Comparison of ENCODE assay signal across 25 cellular contexts in the genomic region with DNA sequence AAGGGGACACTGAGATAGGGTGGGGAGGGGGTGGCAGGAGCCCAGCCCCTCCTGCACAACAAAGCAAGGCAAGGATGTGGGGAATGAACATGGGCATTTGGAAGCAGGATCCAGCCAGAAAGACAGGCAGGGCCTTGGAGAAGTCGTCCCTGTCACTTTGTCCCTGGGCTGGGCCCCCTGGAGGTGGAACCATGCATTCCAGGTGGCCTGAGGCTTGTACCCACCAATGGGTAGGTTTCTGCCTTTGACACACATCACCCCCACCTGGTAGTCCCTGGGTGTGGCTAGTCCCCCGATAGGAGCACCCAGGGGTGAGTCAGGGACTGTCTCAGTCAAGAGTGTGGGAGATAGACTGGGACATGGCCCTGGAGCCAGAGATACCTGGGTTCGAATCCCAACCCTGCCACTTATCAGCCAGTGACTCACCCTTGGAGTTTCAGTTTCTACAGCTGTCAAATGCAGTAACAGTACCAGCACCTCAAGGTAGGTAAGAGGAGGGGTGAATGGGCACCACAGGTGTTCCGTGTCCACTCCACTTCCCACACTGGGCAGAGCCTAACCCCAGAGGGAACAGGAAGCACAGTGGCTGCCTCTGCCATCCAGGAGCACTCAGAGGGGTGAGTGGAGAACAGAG. TPM values are rescaled to one million over a fixed set of nuclear protein-coding genes. Genes with fewer than 3 reads are reported as not detected.
DNase-seq lines count a peak whose midpoint lies in the region; ATAC-seq, FAIRE-seq and TF ChIP-seq lines count a peak whose summit lies in the region.
"Had no signal": no experiment of that assay in that cellular context is flagged by ENCODE, and none has a peak within 500 bp of the region (broad histone marks: within the 10 kb centered on the region; RNA-seq: fewer than 3 reads in every experiment).

No MANE protein-coding gene starts in this region.

- H3K27me3 ChIP-seq in mammary epithelial cell (ENCODE audit: insufficient read depth, low read length) (no peaks in the 10 kb centered on the region), breast epithelium (no peaks in the 10 kb centered on the region), GM12878 (replicated peaks in 1 of 2; ENCODE audit: control insufficient read depth in 2 of 2, insufficient read depth in 2 of 2, low read length in 1 of 2) (no peaks in the 10 kb centered on the region), vagina (no peaks in the 10 kb centered on the region)
- H3K27me3 ChIP-seq: cardiac muscle cell had no signal

- no peak for TF ChIP-seq EP300 in GM12878 (IDR thresholded peaks at IDR 0.05; ENCODE audit: borderline replicate concordance in 1 of 2, control insufficient read depth in 1 of 2, low read depth in 2 of 2, low read length in 2 of 2)

- no peak for FAIRE-seq in GM12878 (lab: Jason Lieb, UNC)
- FAIRE-seq: endothelial cell of umbilical vein, HepG2, TTC549 had no signal

- H3K27ac ChIP-seq in mammary epithelial cell (ENCODE audit: insufficient read depth, low read depth, low read length) (peak overlapping the region; percentile 27), breast epithelium (peak overlapping the region in 1 of 2 donors; percentile 78), GM12878 (ENCODE audit: control insufficient read depth, insufficient read depth) (no peak overlapping the region), vagina (peak overlapping the region; percentile 39)
- H3K27ac ChIP-seq: cardiac muscle cell, thoracic aorta had no signal

- H3K27me3 Mint-ChIP-seq in mesothelial cell of epicardium (ENCODE audit: low read depth): peaks cover 2% of the 10 kb centered on the region

- H3K79me2 ChIP-seq in mammary epithelial cell (ENCODE audit: insufficient read depth, low read length): no peaks in the 10 kb centered on the region
- H3K79me2 ChIP-seq in GM12878 (ENCODE audit: control insufficient read depth, insufficient read depth, low read length): no peaks in the 10 kb centered on the region

- H3K9ac ChIP-seq in mammary epithelial cell (ENCODE audit: insufficient read depth, low read length): no peak overlapping the region
- H3K9ac ChIP-seq in GM12878 (ENCODE audit: control insufficient read depth, insufficient read depth, low read length): no peak overlapping the region

- CTCF ChIA-PET in mammary epithelial cell (lab: Charles Lee; ENCODE audit: low non-redundant PET): no interaction called here
- CTCF ChIA-PET in GM12878 (lab: Yijun Ruan, JAX): no interaction called here

- intact Hi-C loops in mammary epithelial cell (cut with micrococcal nuclease) (loop anchor here (10.0 kb wide), 1 partner anchor 325 kb away; no protein-coding TSS in a partner anchor), breast epithelium (cut with DNase I; ENCODE audit: low total_unique reads) (no loop called here), GM12878 (cut with micrococcal nuclease; ENCODE audit: unreplicated experiment) (no loop called here), vagina (cut with DNase I) (no loop called here)

- H4K20me1 ChIP-seq in mammary epithelial cell (ENCODE audit: insufficient read depth, low read length) (no peaks in the 10 kb centered on the region), GM12878 (ENCODE audit: control insufficient read depth, insufficient read depth) (no peaks in the 10 kb centered on the region)

- SMC1A ChIA-PET in GM12878 (lab: Charles Lee; ENCODE audit: uncharacterized antibody, unreplicated experiment): interaction anchor here (1.5 kb wide), 1 partner anchor 17 kb away, joined by 3 read pairs; no protein-coding TSS in a partner anchor

- 63% methylated on average over 4 of the region's 4 CpGs for WGBS in mammary epithelial cell (ENCODE audit: low coverage, missing lambda C conversion rate)
- WGBS in GM12878 (ENCODE audit: insufficient coverage, insufficient replicate concordance, low lambda C conversion rate, missing lambda C conversion rate): 48% methylated on average over 4 of the region's 4 CpGs

- H3K9me3 Mint-ChIP-seq in mesothelial cell of epicardium: no peaks in the 10 kb centered on the region
- H3K9me3 Mint-ChIP-seq: immature natural killer cell; stimulated activated effector memory CD8-positive, alpha-beta T cell treated with anti-CD3 and anti-CD28 coated beads, Interleukin-12 subunit alpha, Interleukin-12 subunit beta, amount 100 ng/mL, for 72 hours had no signal

- H3K4me3 Mint-ChIP-seq in mesothelial cell of epicardium: no peak overlapping the region
- H3K4me3 Mint-ChIP-seq: immature natural killer cell; stimulated activated effector memory CD8-positive, alpha-beta T cell treated with anti-CD3 and anti-CD28 coated beads, Interleukin-12 subunit alpha, Interleukin-12 subunit beta, amount 100 ng/mL, for 72 hours had no signal

- POLR2A ChIA-PET in GM12878 (lab: Charles Lee): interaction anchor here (0.5 to 0.6 kb wide), 2 partner anchors 31 to 677 kb away, joined by 3 to 5 read pairs; no protein-coding TSS in a partner anchor

- BruUV-seq in mammary epithelial cell (replicated peaks; lab: Mats Ljungman, UMichigan) (no TSS peak), GM12878 (replicated peaks; lab: Mats Ljungman, UMichigan) (no TSS peak)

- no peaks in the 10 kb centered on the region for H3K36me3 ChIP-seq in mammary epithelial cell (ENCODE audit: insufficient read depth, low read length)
- no peaks in the 10 kb centered on the region for H3K36me3 ChIP-seq in breast epithelium
- no peaks in the 10 kb centered on the region for H3K36me3 ChIP-seq in GM12878 (ENCODE audit: control insufficient read depth in 2 of 2, insufficient read depth in 2 of 2, low read length in 1 of 2)
- H3K36me3 ChIP-seq in vagina: no peaks in the 10 kb centered on the region
- H3K36me3 ChIP-seq: cardiac muscle cell, thoracic aorta had no signal

- no peak overlapping the region for H3K27ac Mint-ChIP-seq in mesothelial cell of epicardium
- H3K27ac Mint-ChIP-seq: immature natural killer cell; stimulated activated effector memory CD8-positive, alpha-beta T cell treated with anti-CD3 and anti-CD28 coated beads, Interleukin-12 subunit alpha, Interleukin-12 subunit beta, amount 100 ng/mL, for 72 hours had no signal

- H3K4me1 ChIP-seq in mammary epithelial cell (ENCODE audit: insufficient read depth, low read length) (peaks cover 22% of the 10 kb centered on the region), breast epithelium (no peaks in the 10 kb centered on the region), GM12878 (ENCODE audit: control insufficient read depth, insufficient read depth, low read length) (no peaks in the 10 kb centered on the region; the same call in 1 of the 2 replicates), vagina (peaks cover 22% of the 10 kb centered on the region)

- peak; percentile 63 for ATAC-seq in GM12878
- ATAC-seq: HepG2; stimulated activated effector memory CD8-positive, alpha-beta T cell treated with anti-CD3 and anti-CD28 coated beads, Interleukin-12 subunit alpha, Interleukin-12 subunit beta, amount 100 ng/mL, for 72 hours had no signal

- TF ChIP-seq CTCF in mammary epithelial cell (conservative IDR thresholded peaks at IDR 0.05 in 1 of 2, IDR thresholded peaks at IDR 0.05 in 1 of 2; ENCODE audit: extremely low read depth in 1 of 2, insufficient read depth in 1 of 2, low read depth in 1 of 2, low read length in 2 of 2) (peak in 1 of 2 donors; percentile 23), breast epithelium (IDR thresholded peaks at IDR 0.05) (no peak), GM12878 (IDR thresholded peaks at IDR 0.05 in 2 of 3, conservative IDR thresholded peaks at IDR 0.05 in 1 of 3; ENCODE audit: control insufficient read depth in 2 of 3, extremely low read depth in 1 of 3, insufficient read depth in 1 of 3, low read depth in 3 of 3, low read length in 3 of 3) (peak in 1 of 3 experiments; percentile 13; a peak in 2 of 6 replicates), mesothelial cell of epicardium (IDR thresholded peaks at IDR 0.05; ENCODE audit: unreplicated experiment) (peak; percentile 11), vagina (IDR thresholded peaks at IDR 0.05) (no peak)

- no peaks in the 10 kb centered on the region for H3K36me3 Mint-ChIP-seq in mesothelial cell of epicardium
- H3K36me3 Mint-ChIP-seq: immature natural killer cell; stimulated activated effector memory CD8-positive, alpha-beta T cell treated with anti-CD3 and anti-CD28 coated beads, Interleukin-12 subunit alpha, Interleukin-12 subunit beta, amount 100 ng/mL, for 72 hours had no signal

- RAD21 ChIA-PET in GM12878 (lab: Charles Lee; ENCODE audit: unreplicated experiment): no interaction called here

- dilution Hi-C loops in mammary epithelial cell (cut with HindIII; ENCODE audit: low sequenced_read_pairs): no loop called here

- TF ChIP-seq RAD21 in GM12878 (IDR thresholded peaks at IDR 0.05; ENCODE audit: insufficient read depth, low read depth, low read length): no peak

- H3K4me3 ChIP-seq in mammary epithelial cell (replicated peaks in 1 of 3; ENCODE audit: insufficient read depth in 1 of 3, low read depth in 2 of 3, low read length in 3 of 3) (no peak overlapping the region), breast epithelium (no peak overlapping the region), GM12878 (no peak overlapping the region), vagina (no peak overlapping the region)
- H3K4me3 ChIP-seq: cardiac muscle cell, thoracic aorta had no signal

- H3K4me1 Mint-ChIP-seq in mesothelial cell of epicardium: peaks cover 28% of the 10 kb centered on the region
- H3K4me1 Mint-ChIP-seq: immature natural killer cell; stimulated activated effector memory CD8-positive, alpha-beta T cell treated with anti-CD3 and anti-CD28 coated beads, Interleukin-12 subunit alpha, Interleukin-12 subunit beta, amount 100 ng/mL, for 72 hours had no signal

- TF ChIP-seq POLR2A in breast epithelium (IDR thresholded peaks at IDR 0.05): no peak
- no peak for TF ChIP-seq POLR2A in GM12878 (IDR thresholded peaks at IDR 0.05; ENCODE audit: low read depth, low read length)
- TF ChIP-seq POLR2A in vagina (IDR thresholded peaks at IDR 0.05): no peak

- H3K9me3 ChIP-seq in mammary epithelial cell (replicated peaks; ENCODE audit: insufficient read depth, low read length) (no peaks in the 10 kb centered on the region), breast epithelium (no peaks in the 10 kb centered on the region), GM12878 (replicated peaks; ENCODE audit: control insufficient read depth, insufficient read depth, low read length) (no peaks in the 10 kb centered on the region), vagina (no peaks in the 10 kb centered on the region)
- H3K9me3 ChIP-seq: thoracic aorta had no signal

- DNase-seq in mammary epithelial cell (peak; percentile 79), breast epithelium (ENCODE audit: low spot score in 2 of 2) (no peak), GM12878 (ENCODE audit: low read depth, low spot score) (no peak), mesothelial cell of epicardium (ENCODE audit: low spot score in 2 of 2, unreplicated experiment in 2 of 2) (no peak), vagina (ENCODE audit: extremely low spot score in 2 of 2) (no peak), NCI-H748 (lab: John Stamatoyannopoulos, UW; ENCODE audit: unreplicated experiment) (no peak)
- no peak for DNase-seq in stimulated activated CD4-positive, alpha-beta T cell treated with anti-CD3 and anti-CD28 coated beads, Interleukin-1b, Interleukin-23, amount 100 ng/mL, for 48 hours
- DNase-seq in effector CD4-positive, alpha-beta T cell: no peak
- DNase-seq: activated CD4-positive, alpha-beta T cell treated with anti-CD3 and anti-CD28 coated beads for 4 hours; activated CD8-positive, alpha-beta memory T cell treated with anti-CD3 and anti-CD28 coated beads, Interleukin-2, amount 50 U/mL, for 4 hours; activated effector memory CD4-positive, alpha-beta T cell treated with anti-CD3 and anti-CD28 coated beads, Interleukin-2, amount 50 U/mL, for 16 hours; GF-D8; immature natural killer cell; NCI-H1417; NCI-H524 had no signal

- H2AFZ ChIP-seq in mammary epithelial cell (ENCODE audit: low read depth, low read length): no peak overlapping the region
- H2AFZ ChIP-seq in GM12878 (ENCODE audit: control insufficient read depth, low read depth, low read length): no peak overlapping the region

- in situ Hi-C loops in mammary epithelial cell (cut with MboI; ENCODE audit: low sequenced_read_pairs in 2 of 2) (loop anchor here in 1 of 2 donors (10.0 kb wide), 2 partner anchors 45 to 385 kb away; no protein-coding TSS in a partner anchor), GM12878 (cut with MboI) (no loop called here)

- H3K4me2 ChIP-seq in mammary epithelial cell (ENCODE audit: insufficient read depth, low read depth, low read length): no peak overlapping the region
- H3K4me2 ChIP-seq in GM12878 (ENCODE audit: control insufficient read depth, insufficient read depth): no peak overlapping the region

RNA-seq across cellular contexts. Expression of a gene that starts 10.0 kb away (rescaled TPM):
- total RNA-seq in mammary epithelial cell (not detected), breast epithelium (under 1 TPM in 1 of 3 donors, not detected in 2; 0.44 TPM), GM12878 (2014; rRNA removed) (0.06 and 0.11 TPM in 2 replicates), GM12878 (2014; rRNA removed; fragmentation: Illumina TruSeq; extraction: Trizol) (0.14 and 0.22 TPM in 2 replicates), GM12878 (2021) (0.13 and 0.27 TPM in 2 replicates), mesothelial cell of epicardium (not detected in 3 replicates), vagina (not detected)
- polyA plus RNA-seq in mammary epithelial cell (not detected), GM12878 (2011; rRNA removed) (0.13 and 0.19 TPM in 2 replicates), GM12878 (2014; fragmentation: Illumina TruSeq; extraction: Trizol) (0.34 TPM in 1 of 2 replicates, not detected in the other), GM12878 (2014; fragmentation: Nextera tagmentation; extraction: Ambion mirVana) (under 1 TPM; 0.06 to 0.07 TPM), GM12878 (2014; rRNA removed) (0.38 TPM in 2 replicates), GM12878 (2016; fragmentation: Nextera tagmentation; extraction: Ambion mirVana) (not detected)
- polyA minus RNA-seq in mammary epithelial cell: not detected
- total RNA-seq in GM12878 (2013; cell fraction: nucleolus; rRNA removed): 0.17 and 0.34 TPM in 2 replicates
- polyA plus RNA-seq in GM12878 (2011; ENCODE audit: low read depth): not detected
- polyA plus RNA-seq in GM12878 (2011; cell fraction: cytosol; rRNA removed): 0.15 and 0.21 TPM in 2 replicates
- polyA plus RNA-seq in GM12878 (2011; cell fraction: nucleus; rRNA removed): 0.04 and 0.10 TPM in 2 replicates
- 0.07 TPM in 1 of 2 replicates, not detected in the other for polyA plus RNA-seq in GM12878 (2012)
- polyA minus RNA-seq in GM12878 (2011; rRNA and poly(A)+ RNA removed): 0.10 TPM in 1 of 2 replicates, not detected in the other
- not detected in 2 replicates for polyA minus RNA-seq in GM12878 (2011; cell fraction: cytosol; rRNA and poly(A)+ RNA removed)
- polyA minus RNA-seq in GM12878 (2011; cell fraction: nucleus; rRNA and poly(A)+ RNA removed): 0.19 TPM in 1 of 2 replicates, not detected in the other
- total RNA-seq: cardiac muscle cell, endothelial cell of umbilical vein, HepG2, lower leg skin, myocyte, osteocyte, thoracic aorta had no signal
- polyA plus RNA-seq: AG04450, cardiac muscle cell, endothelial cell of umbilical vein, HepG2, immature natural killer cell had no signal

RNA-seq across cellular contexts. Expression of a gene that starts 29.8 kb away (rescaled TPM):
- not detected for total RNA-seq in mammary epithelial cell
- 0.05 TPM for polyA plus RNA-seq in mammary epithelial cell
- polyA minus RNA-seq in mammary epithelial cell: not detected
- not detected for total RNA-seq in breast epithelium
- total RNA-seq in GM12878 (2013; cell fraction: nucleolus; rRNA removed): not detected in 2 replicates
- total RNA-seq in GM12878 (2014; rRNA removed): not detected in 2 replicates
- not detected in 2 replicates for total RNA-seq in GM12878 (2014; rRNA removed; fragmentation: Illumina TruSeq; extraction: Trizol)
- not detected in 2 replicates for total RNA-seq in GM12878 (2021)
- polyA plus RNA-seq in GM12878 (2011; ENCODE audit: low read depth): not detected
- not detected in 2 replicates for polyA plus RNA-seq in GM12878 (2011; rRNA removed)
- 0.01 and 0.02 TPM in 2 replicates for polyA plus RNA-seq in GM12878 (2011; cell fraction: cytosol; rRNA removed)
- 0.15 and 0.19 TPM in 2 replicates for polyA plus RNA-seq in GM12878 (2011; cell fraction: nucleus; rRNA removed)
- polyA plus RNA-seq in GM12878 (2012): not detected in 2 replicates
- 0.03 TPM in 1 of 2 replicates, not detected in the other for polyA plus RNA-seq in GM12878 (2014; fragmentation: Illumina TruSeq; extraction: Trizol)
- not detected for polyA plus RNA-seq in GM12878 (2014; fragmentation: Nextera tagmentation; extraction: Ambion mirVana)
- polyA plus RNA-seq in GM12878 (2014; rRNA removed): 0.09 TPM in 1 of 2 replicates, not detected in the other
- not detected for polyA plus RNA-seq in GM12878 (2016; fragmentation: Nextera tagmentation; extraction: Ambion mirVana)
- 0.05 TPM in 1 of 2 replicates, not detected in the other for polyA minus RNA-seq in GM12878 (2011; rRNA and poly(A)+ RNA removed)
- not detected in 2 replicates for polyA minus RNA-seq in GM12878 (2011; cell fraction: cytosol; rRNA and poly(A)+ RNA removed)
- not detected in 2 replicates for polyA minus RNA-seq in GM12878 (2011; cell fraction: nucleus; rRNA and poly(A)+ RNA removed)
- not detected in 3 replicates for total RNA-seq in mesothelial cell of epicardium
- total RNA-seq in vagina: not detected
- total RNA-seq: cardiac muscle cell, endothelial cell of umbilical vein, HepG2, myocyte, osteocyte, thoracic aorta had no signal
- polyA plus RNA-seq: AG04450, cardiac muscle cell, endothelial cell of umbilical vein, HepG2, immature natural killer cell had no signal

RNA-seq across cellular contexts. Expression of a gene that starts 39.3 kb away (rescaled TPM):
- total RNA-seq in mammary epithelial cell (not detected), breast epithelium (1 to 10 TPM in 2 of 3 donors, under 1 TPM in 1; 0.88 to 9.4 (median 1.3) TPM), GM12878 (2014; rRNA removed) (0.17 TPM in 1 of 2 replicates, not detected in the other), GM12878 (2014; rRNA removed; fragmentation: Illumina TruSeq; extraction: Trizol) (not detected in 2 replicates), GM12878 (2021) (not detected in 2 replicates), mesothelial cell of epicardium (0.25 TPM in 1 of 3 replicates, not detected in the others), vagina (2.7 TPM)
- polyA plus RNA-seq in mammary epithelial cell (0.07 TPM), GM12878 (2011; rRNA removed) (0.10 TPM in 1 of 2 replicates, not detected in the other), GM12878 (2014; fragmentation: Illumina TruSeq; extraction: Trizol) (0.19 TPM in 1 of 2 replicates, not detected in the other), GM12878 (2014; fragmentation: Nextera tagmentation; extraction: Ambion mirVana) (not detected), GM12878 (2014; rRNA removed) (not detected in 2 replicates), GM12878 (2016; fragmentation: Nextera tagmentation; extraction: Ambion mirVana) (not detected)
- polyA minus RNA-seq in mammary epithelial cell: not detected
- total RNA-seq in GM12878 (2013; cell fraction: nucleolus; rRNA removed): not detected in 2 replicates
- polyA plus RNA-seq in GM12878 (2011; ENCODE audit: low read depth): not detected
- 0.36 and 0.38 TPM in 2 replicates for polyA plus RNA-seq in GM12878 (2011; cell fraction: cytosol; rRNA removed)
- polyA plus RNA-seq in GM12878 (2011; cell fraction: nucleus; rRNA removed): 0.28 TPM in 1 of 2 replicates, not detected in the other
- 0.10 TPM in 1 of 2 replicates, not detected in the other for polyA plus RNA-seq in GM12878 (2012)
- polyA minus RNA-seq in GM12878 (2011; rRNA and poly(A)+ RNA removed): not detected in 2 replicates
- not detected in 2 replicates for polyA minus RNA-seq in GM12878 (2011; cell fraction: cytosol; rRNA and poly(A)+ RNA removed)
- not detected in 2 replicates for polyA minus RNA-seq in GM12878 (2011; cell fraction: nucleus; rRNA and poly(A)+ RNA removed)
- total RNA-seq: cardiac muscle cell, endothelial cell of umbilical vein, HepG2, myocyte, osteocyte had no signal
- polyA plus RNA-seq: AG04450, cardiac muscle cell, HepG2, immature natural killer cell had no signal
